Comparison of ENCODE assay signal across 8 cellular contexts in the genomic region with DNA sequence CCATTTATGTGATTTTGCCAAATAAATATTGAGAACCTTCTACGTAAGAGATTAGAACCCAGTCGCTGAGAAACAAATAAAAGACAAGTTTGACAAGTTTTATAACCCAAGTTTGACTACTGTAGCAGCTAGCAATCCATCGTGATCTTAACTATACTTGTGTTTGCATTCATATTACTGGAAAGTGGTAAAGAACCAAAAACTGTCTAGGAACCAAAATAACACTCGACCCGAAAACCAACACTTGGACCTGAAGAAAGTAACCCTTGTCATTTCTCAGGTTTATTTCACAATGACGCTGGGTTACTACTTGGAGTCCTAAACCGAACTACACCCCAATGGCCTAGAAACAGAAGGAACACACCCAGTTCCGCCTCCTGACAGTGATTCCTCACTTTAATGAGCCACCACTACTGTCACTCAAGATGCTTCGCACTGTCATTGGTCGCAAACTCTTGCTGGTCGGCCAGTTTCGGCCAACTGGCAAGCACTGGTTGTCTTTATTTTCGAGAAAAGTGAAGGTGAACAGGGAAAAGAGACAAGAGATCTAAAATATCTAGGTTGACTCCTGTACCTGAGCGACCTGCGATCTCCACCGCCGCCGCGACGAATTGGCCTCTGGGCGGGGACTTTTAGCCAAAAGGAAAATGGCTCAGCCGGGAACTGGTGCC. TPM values are rescaled to one million over a fixed set of nuclear protein-coding genes. Genes with fewer than 3 reads are reported as not detected.
DNase-seq lines count a peak whose midpoint lies in the region; ATAC-seq and TF ChIP-seq lines count a peak whose summit lies in the region.

No MANE protein-coding gene starts in this region.

- peaks cover 65% of the 10 kb centered on the region for H3K4me1 Mint-ChIP-seq in activated naive CD8-positive, alpha-beta T cell treated with anti-CD3 and anti-CD28 coated beads, Interleukin-2, amount 50 U/mL, for 24 hours
- peaks cover 36% of the 10 kb centered on the region for H3K4me1 Mint-ChIP-seq in osteocyte (ENCODE audit: unreplicated experiment)

- no peaks in the 10 kb centered on the region for H3K27me3 ChIP-seq in thymus (ENCODE audit: control insufficient read depth, insufficient read depth)

- DNase-seq in GM12864 (ENCODE audit: low read depth) = peak; percentile 94
- peak; percentile 71 to 93 (median 85) for DNase-seq in NCI-H1417 (lab: John Stamatoyannopoulos, UW)
- DNase-seq in SW 1271 (lab: John Stamatoyannopoulos, UW) = peak; percentile 54 to 86
- DNase-seq in activated naive CD8-positive, alpha-beta T cell treated with anti-CD3 and anti-CD28 coated beads, Interleukin-2, amount 50 U/mL, for 24 hours = peak; percentile 68
- peak; percentile 80 for DNase-seq in Right ventricle myocardium inferior (ENCODE audit: missing footprints)
- peak; percentile 89 for DNase-seq in osteocyte (ENCODE audit: extremely low spot score, unreplicated experiment)

- WGBS in thymus = 2% methylated on average over 22 of the region's 22 CpGs

- peaks cover 7% of the 10 kb centered on the region for H3K9me3 Mint-ChIP-seq in activated naive CD8-positive, alpha-beta T cell treated with anti-CD3 and anti-CD28 coated beads, Interleukin-2, amount 50 U/mL, for 24 hours
- H3K9me3 Mint-ChIP-seq in osteocyte (ENCODE audit: unreplicated experiment) = peaks cover 8% of the 10 kb centered on the region

- peak overlapping the region; percentile 99 for H3K27ac Mint-ChIP-seq in activated naive CD8-positive, alpha-beta T cell treated with anti-CD3 and anti-CD28 coated beads, Interleukin-2, amount 50 U/mL, for 24 hours
- H3K27ac Mint-ChIP-seq in osteocyte (ENCODE audit: unreplicated experiment) = peak overlapping the region; percentile 100

- TF ChIP-seq CTCF in GM12864 (IDR thresholded peaks at IDR 0.05; ENCODE audit: low read depth, low read length, missing control alignments) (no peak), osteocyte (IDR thresholded peaks at IDR 0.05) (no peak)

- peak overlapping the region; percentile 99 for H3K27ac ChIP-seq in thymus (ENCODE audit: low read depth)

- peaks cover 14% of the 10 kb centered on the region for H3K36me3 Mint-ChIP-seq in activated naive CD8-positive, alpha-beta T cell treated with anti-CD3 and anti-CD28 coated beads, Interleukin-2, amount 50 U/mL, for 24 hours (ENCODE audit: low read depth)
- peaks cover 11% of the 10 kb centered on the region for H3K36me3 Mint-ChIP-seq in osteocyte (ENCODE audit: unreplicated experiment)

- intact Hi-C loops in Right ventricle myocardium inferior (cut with DNase I) = no loop called here

- no peaks in the 10 kb centered on the region for H3K9me3 ChIP-seq in thymus (ENCODE audit: control insufficient read depth)

- H3K36me3 ChIP-seq in thymus (ENCODE audit: control insufficient read depth, insufficient read depth) = no peaks in the 10 kb centered on the region

- peak; percentile 99 for ATAC-seq in HG02798 (IDR thresholded peaks at IDR 0.05; ENCODE audit: poor library complexity, unreplicated experiment)
- peak; percentile 98 for ATAC-seq in activated naive CD8-positive, alpha-beta T cell treated with anti-CD3 and anti-CD28 coated beads, Interleukin-2, amount 50 U/mL, for 24 hours
- peak; percentile 99 for ATAC-seq in Right ventricle myocardium inferior

- H3K4me3 Mint-ChIP-seq in activated naive CD8-positive, alpha-beta T cell treated with anti-CD3 and anti-CD28 coated beads, Interleukin-2, amount 50 U/mL, for 24 hours = peak overlapping the region; percentile 99
- peak overlapping the region; percentile 96 for H3K4me3 Mint-ChIP-seq in osteocyte (ENCODE audit: unreplicated experiment)

- peaks cover 8% of the 10 kb centered on the region for H3K4me1 ChIP-seq in thymus (ENCODE audit: control insufficient read depth, insufficient read depth, low read length)

- H3K4me3 ChIP-seq in GM12864 (ENCODE audit: low read depth, low read length) = peak overlapping the region; percentile 95
- peak overlapping the region; percentile 80 for H3K4me3 ChIP-seq in thymus (ENCODE audit: low read length)

- no peaks in the 10 kb centered on the region for H3K27me3 Mint-ChIP-seq in activated naive CD8-positive, alpha-beta T cell treated with anti-CD3 and anti-CD28 coated beads, Interleukin-2, amount 50 U/mL, for 24 hours
- no peaks in the 10 kb centered on the region for H3K27me3 Mint-ChIP-seq in osteocyte (ENCODE audit: unreplicated experiment)

RNA-seq across cellular contexts. Expression of gene FBXO8, which starts 0.5 kb away (rescaled TPM):
- total RNA-seq in Right ventricle myocardium inferior = 25.9 TPM
- total RNA-seq in osteocyte = 21.1 and 22.0 TPM in 2 replicates
- polyA plus RNA-seq in thymus = 25.6 TPM

RNA-seq across cellular contexts. Expression of gene CEP44, which starts 0.7 kb away (rescaled TPM):
- total RNA-seq in Right ventricle myocardium inferior (9.3 TPM), osteocyte (12.0 and 14.1 TPM in 2 replicates)
- 13.9 TPM for polyA plus RNA-seq in thymus

Comparison
In these comparisons a context has a peak if more than half of its experiments do, and no peak if none do; other contexts are left out.
1. Peak in every context shown above with its lines: DNase-seq, ATAC-seq, H3K4me3 ChIP-seq and H3K27ac ChIP-seq.